ENCODE assay signal across 2 cellular contexts in genomic region chr12:26524862-26525465, GRCh38.
A peak's percentile ranks its signal among the peaks of the same experiment; 100 is the strongest.
TF ChIP-seq lines count a peak whose summit lies in the region.

No MANE protein-coding gene starts in this region.

TF ChIP-seq in Ishikawa, 13 proteins besides CTCF, POLR2A, EP300 and RAD21 (continued from another document):
- TF ChIP-seq REST (IDR thresholded peaks at IDR 0.05; ENCODE audit: low read depth) (no peak), YY1 (IDR thresholded peaks at IDR 0.05; ENCODE audit: low read depth) (no peak), TCF12 (IDR thresholded peaks at IDR 0.05; ENCODE audit: low read depth) (no peak)
TF ChIP-seq in Ishikawa: peak in this region for 0.

TF ChIP-seq in K562, 482 proteins besides CTCF, POLR2A, EP300 and RAD21 (continued from another document):
- TF ChIP-seq ZNF318 (IDR thresholded peaks at IDR 0.05; ENCODE audit: borderline replicate concordance in 1 of 2, low read depth in 1 of 2) (no peak), HDAC3 (IDR thresholded peaks at IDR 0.05; ENCODE audit: borderline replicate concordance, partially characterized antibody) (no peak), FOXK1 (CRISPR knock-in tag; IDR thresholded peaks at IDR 0.05; ENCODE audit: borderline replicate concordance) (no peak), XRCC3 (IDR thresholded peaks at IDR 0.05) (no peak), GTF3C2 (IDR thresholded peaks at IDR 0.05; ENCODE audit: borderline replicate concordance, extremely low read depth, insufficient read length) (peak; percentile 5), ARNT (IDR thresholded peaks at IDR 0.05) (no peak)
